10 cellular contexts compared by ENCODE assay signal in genomic region chr1:155904261-155904660, GRCh38. TPM values are rescaled to one million over a fixed set of nuclear protein-coding genes. Genes with fewer than 3 reads are reported as not detected.
"Had no signal": no experiment of that assay in that cellular context is flagged by ENCODE, and none has a peak within 500 bp of the region (broad histone marks: within the 10 kb centered on the region; RNA-seq: fewer than 3 reads in every experiment).

No MANE protein-coding gene starts in this region.

- H3K27ac Mint-ChIP-seq: HFFc6 had no signal

- H3K4me1 ChIP-seq: HAP-1 had no signal

- DNase-seq: GM23248, GOT3, H7, HFFc6, IMR-90 had no signal

- H3K4me3 Mint-ChIP-seq: HFFc6 had no signal

- H3K9me3 Mint-ChIP-seq: HFFc6 had no signal

- H3K9ac ChIP-seq: GM23248 had no signal

- ATAC-seq: HCT116, HepG2 had no signal

- H2AFZ ChIP-seq: GM23248 had no signal

- H3K27ac ChIP-seq: GM23248, HL-60 had no signal

- H3K4me3 ChIP-seq: GM23248, HAP-1 had no signal

- H3K9me3 ChIP-seq: HAP-1 had no signal

RNA-seq across cellular contexts. Expression of gene RXFP4, which starts 37.2 kb away (rescaled TPM):
- total RNA-seq: GM23248, H4, H7, HFFc6, IMR-90 had no signal
- polyA plus RNA-seq: IMR-90 had no signal
